31 cellular contexts compared by ENCODE assay signal in the genomic region with DNA sequence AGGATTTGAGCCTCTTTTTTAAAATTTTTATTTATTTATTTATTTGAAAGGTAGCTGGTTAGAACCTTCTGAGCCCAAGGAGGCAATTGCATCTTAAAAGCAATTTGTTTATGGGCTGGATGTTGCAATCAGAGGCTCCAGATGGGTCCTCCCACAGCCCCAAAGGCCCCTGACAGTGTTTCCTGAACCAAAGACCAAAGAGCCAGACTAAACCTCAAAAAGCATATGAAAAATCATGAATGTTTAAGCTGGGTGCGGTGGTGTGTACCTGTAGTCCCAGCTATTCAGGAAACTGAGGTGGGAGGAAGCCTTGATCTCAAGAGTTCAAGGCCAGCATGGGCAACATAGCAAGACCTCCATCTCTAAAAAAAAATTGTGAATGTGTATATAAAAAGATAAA.
"Had no signal": no experiment of that assay in that cellular context is flagged by ENCODE, and none has a peak within 500 bp of the region (broad histone marks: within the 10 kb centered on the region; RNA-seq: fewer than 3 reads in every experiment).

No MANE protein-coding gene starts in this region.

- H3K4me3 ChIP-seq: MG63, SJCRH30, SK-N-MC had no signal

- ATAC-seq: activated CD4-positive, CD25-positive, alpha-beta regulatory T cell treated with anti-CD3 and anti-CD28 coated beads, Interleukin-2, amount 50 U/mL, for 24 hours; activated CD8-positive, alpha-beta memory T cell treated with anti-CD3 and anti-CD28 coated beads, Interleukin-2, amount 10 ng/mL, durations not matched to agents 7 days and 5 days; Panc1; WTC11 had no signal

- DNase-seq: activated CD4-positive, alpha-beta memory T cell treated with anti-CD3 and anti-CD28 coated beads, Interleukin-2, amount 10 ng/mL, durations not matched to agents 7 days and 5 days; activated CD4-positive, alpha-beta T cell treated with anti-CD3 and anti-CD28 coated beads for 4 hours; activated CD8-positive, alpha-beta memory T cell treated with anti-CD3 and anti-CD28 coated beads for 24 hours; activated CD8-positive, alpha-beta memory T cell treated with anti-CD3 and anti-CD28 coated beads, Interleukin-2, amount 10 ng/mL, durations not matched to agents 7 days and 5 days; activated CD8-positive, alpha-beta memory T cell treated with anti-CD3 and anti-CD28 coated beads, Interleukin-2, amount 50 U/mL, for 48 hours; activated effector memory CD4-positive, alpha-beta T cell treated with anti-CD3 and anti-CD28 coated beads, Interleukin-2, amount 50 U/mL, for 16 hours; activated naive CD4-positive, alpha-beta T cell; activated naive CD4-positive, alpha-beta T cell treated with anti-CD3 and anti-CD28 coated beads, Interleukin-2, amount 50 U/mL, for 16 hours; activated naive CD8-positive, alpha-beta T cell treated with anti-CD3 and anti-CD28 coated beads for 36 hours; activated T-cell treated with anti-CD3 and anti-CD28 coated beads, Interleukin-2, amount 50 U/mL, for 48 hours; amniotic stem cell; aorta; brain microvascular endothelial cell; central memory CD4-positive, alpha-beta T cell; Kasumi-1; MG63; NCI-H1048; NCI-H1105 treated with DMSO at 0.1 percent for 48 hours; NCI-H1436; NCI-H1694; NCI-H1930; NCI-H2081 treated with DMSO at 0.1 percent for 48 hours; NCI-H345; NCI-H524 treated with DMSO at 0.1 percent for 48 hours; SHP77; SJCRH30; T1000 had no signal

- H3K4me1 ChIP-seq: SJCRH30 had no signal

- H3K9me3 ChIP-seq: MG63, SJCRH30 had no signal

- H3K36me3 ChIP-seq: brain microvascular endothelial cell, MG63, SJCRH30 had no signal

- H3K27ac ChIP-seq: brain microvascular endothelial cell, SJCRH30, SK-N-MC had no signal

- H3K27me3 ChIP-seq: brain microvascular endothelial cell, MG63, SJCRH30 had no signal
